ENCODE assay signal across 9 cellular contexts in genomic region chr3:112973325-112974177, GRCh38. TPM values are rescaled to one million over a fixed set of nuclear protein-coding genes. Genes with fewer than 3 reads are reported as not detected.
DNase-seq lines count a peak whose midpoint lies in the region; ATAC-seq and TF ChIP-seq lines count a peak whose summit lies in the region.
"Had no signal": no experiment of that assay in that cellular context is flagged by ENCODE, and none has a peak within 500 bp of the region (broad histone marks: within the 10 kb centered on the region; RNA-seq: fewer than 3 reads in every experiment).

No MANE protein-coding gene starts in this region.

- no peaks in the 10 kb centered on the region for H3F3A ChIP-seq in SK-N-SH (replicated peaks; ENCODE audit: insufficient read depth)

- no peak for TF ChIP-seq RAD21 in SK-N-SH (IDR thresholded peaks at IDR 0.05; ENCODE audit: low read length)

- no peaks in the 10 kb centered on the region for H3K9me3 Mint-ChIP-seq in activated B cell treated with CpG ODN at 0.5 μM for 24 hours
- no peaks in the 10 kb centered on the region for H3K9me3 Mint-ChIP-seq in naive thymus-derived CD8-positive, alpha-beta T cell

- H3K36me3 Mint-ChIP-seq in activated B cell treated with CpG ODN at 0.5 μM for 24 hours (ENCODE audit: low read depth) = no peaks in the 10 kb centered on the region
- H3K36me3 Mint-ChIP-seq in naive thymus-derived CD8-positive, alpha-beta T cell = no peaks in the 10 kb centered on the region

- no peaks in the 10 kb centered on the region for H3K4me1 ChIP-seq in SK-N-SH (ENCODE audit: control insufficient read depth in 1 of 2, insufficient read depth in 2 of 2, low read depth in 1 of 2, low read length in 1 of 2)

- DNase-seq in SK-N-SH (no peak), activated B cell treated with CpG ODN at 0.5 μM for 24 hours (no peak), NCI-H1930 (lab: John Stamatoyannopoulos, UW) (no peak), DMS 273 treated with DMSO at 0.1 percent for 48 hours (lab: John Stamatoyannopoulos, UW) (no peak), NCI-H1694 treated with DMSO at 0.1 percent for 48 hours (lab: John Stamatoyannopoulos, UW) (no peak)
- DNase-seq in naive thymus-derived CD8-positive, alpha-beta T cell = peak in 4 of 10 donors; percentile 37 to 58 (median 46)

- H3K9me2 ChIP-seq in SK-N-SH = no peaks in the 10 kb centered on the region

- ATAC-seq in SK-N-SH treated with all-trans-retinoic acid at 6 μM for 48 hours (no peak), HG03060 (IDR thresholded peaks at IDR 0.05; ENCODE audit: low read depth, unreplicated experiment) (peak; percentile 40), activated B cell treated with CpG ODN at 0.5 μM for 24 hours (ENCODE audit: low read depth) (peak; percentile 75)
- ATAC-seq in naive thymus-derived CD8-positive, alpha-beta T cell = peak; percentile 86

- peak overlapping the region; percentile 84 for H3K4me3 Mint-ChIP-seq in activated B cell treated with CpG ODN at 0.5 μM for 24 hours
- H3K4me3 Mint-ChIP-seq in naive thymus-derived CD8-positive, alpha-beta T cell = peak overlapping the region; percentile 85 to 98 (median 94)

- WGBS in SK-N-SH (ENCODE audit: low lambda C conversion rate) = 67% methylated on average over 5 of the region's 5 CpGs

- intact Hi-C loops in activated B cell treated with CpG ODN at 0.5 μM for 24 hours (cut with micrococcal nuclease) = loop anchor here (2.0 to 5.0 kb wide), 4 partner anchors 66 to 161 kb away; no protein-coding TSS in a partner anchor

- TF ChIP-seq CTCF in SK-N-SH (IDR thresholded peaks at IDR 0.05) (no peak), activated B cell treated with CpG ODN at 0.5 μM for 24 hours (IDR thresholded peaks at IDR 0.05) (no peak)

- H3K79me2 ChIP-seq in SK-N-SH (ENCODE audit: insufficient read depth) = no peaks in the 10 kb centered on the region

- H3K9me3 ChIP-seq in SK-N-SH = no peaks in the 10 kb centered on the region

- no peak overlapping the region for H3K4me3 ChIP-seq in SK-N-SH (ENCODE audit: low read depth in 2 of 2, low read length in 1 of 2)

- POLR2A ChIA-PET in SK-N-SH (lab: Yijun Ruan, JAX) = interaction anchor here (0.7 kb wide), 1 partner anchor 291 kb away, joined by 3 read pairs; no protein-coding TSS in a partner anchor
- POLR2A ChIA-PET in activated B cell treated with CpG ODN at 0.5 μM for 24 hours (lab: Charles Lee) = interaction anchor here (0.6 to 2.7 kb wide), 6 partner anchors 67 to 695 kb away, joined by 3 to 10 read pairs (median 4); no protein-coding TSS in a partner anchor
- POLR2A ChIA-PET in naive thymus-derived CD8-positive, alpha-beta T cell (lab: Charles Lee) = no interaction called here

- no peak overlapping the region for H3K4me2 ChIP-seq in SK-N-SH

- no peak overlapping the region for H2AFZ ChIP-seq in SK-N-SH (ENCODE audit: low read depth)

- CTCF ChIA-PET in SK-N-SH (lab: Yijun Ruan, JAX) (interaction anchor here (1.3 to 3.3 kb wide), 2 partner anchors 238 to 239 kb away, joined by 5 to 20 read pairs; no protein-coding TSS in a partner anchor), activated B cell treated with CpG ODN at 0.5 μM for 24 hours (lab: Charles Lee) (interaction anchor here (0.7 to 2.9 kb wide), 6 partner anchors 10 to 331 kb away, joined by 3 to 30 read pairs (median 4); no protein-coding TSS in a partner anchor)

- no peaks in the 10 kb centered on the region for H3K36me3 ChIP-seq in SK-N-SH (replicated peaks in 1 of 2; ENCODE audit: control insufficient read depth in 1 of 2, insufficient read depth in 2 of 2, low read length in 1 of 2)

- peaks cover 80% of the 10 kb centered on the region for H3K4me1 Mint-ChIP-seq in activated B cell treated with CpG ODN at 0.5 μM for 24 hours
- peaks cover 42 to 94% (median 83%) of the 10 kb centered on the region in 4 donors for H3K4me1 Mint-ChIP-seq in naive thymus-derived CD8-positive, alpha-beta T cell

- H3K27ac Mint-ChIP-seq in activated B cell treated with CpG ODN at 0.5 μM for 24 hours = peak overlapping the region; percentile 76
- peak overlapping the region; percentile 92 to 100 (median 96) for H3K27ac Mint-ChIP-seq in naive thymus-derived CD8-positive, alpha-beta T cell

- no peak overlapping the region for H3K9ac ChIP-seq in SK-N-SH

- H3K27ac ChIP-seq in SK-N-SH (ENCODE audit: low read depth in 2 of 2, low read length in 1 of 2) = no peak overlapping the region

- no peaks in the 10 kb centered on the region; the same call in 1 of the 2 replicates for H3K27me3 ChIP-seq in SK-N-SH (ENCODE audit: insufficient read depth)

- no peak; a peak in 1 of 4 replicates for TF ChIP-seq EP300 in SK-N-SH (IDR thresholded peaks at IDR 0.05; ENCODE audit: borderline replicate concordance in 1 of 2, low read depth in 1 of 2, low read length in 1 of 2)

- H3K27me3 Mint-ChIP-seq in activated B cell treated with CpG ODN at 0.5 μM for 24 hours = no peaks in the 10 kb centered on the region
- no peaks in the 10 kb centered on the region for H3K27me3 Mint-ChIP-seq in naive thymus-derived CD8-positive, alpha-beta T cell

- no peaks in the 10 kb centered on the region for H4K20me1 ChIP-seq in SK-N-SH (ENCODE audit: insufficient read depth)

TF ChIP-seq in SK-N-SH, 30 proteins besides CTCF, POLR2A, EP300 and RAD21:
- no peak for TF ChIP-seq TAF1 (IDR thresholded peaks at IDR 0.05; ENCODE audit: borderline replicate concordance, low read depth, low read length)
- peak; percentile 22; the same call in 1 of the 2 replicates for TF ChIP-seq GATA2 (CRISPR knock-in tag; IDR thresholded peaks at IDR 0.05)

TF ChIP-seq in SK-N-SH treated with all-trans-retinoic acid at 6 μM for 48 hours, 23 proteins besides CTCF, POLR2A, EP300 and RAD21 (continues in another document):
- no peak for TF ChIP-seq ZNF70 (CRISPR knock-in tag; IDR thresholded peaks at IDR 0.05)
- TF ChIP-seq ARNTL (CRISPR knock-in tag; IDR thresholded peaks at IDR 0.05; ENCODE audit: borderline replicate concordance, low read depth) = no peak
- TF ChIP-seq OSR1 (CRISPR knock-in tag; IDR thresholded peaks at IDR 0.05) = no peak
- no peak for TF ChIP-seq CREB5 (CRISPR knock-in tag; IDR thresholded peaks at IDR 0.05; ENCODE audit: low read depth)
- no peak for TF ChIP-seq PPARA (CRISPR knock-in tag; IDR thresholded peaks at IDR 0.05; ENCODE audit: borderline replicate concordance)
- no peak for TF ChIP-seq ZFP30 (CRISPR knock-in tag; IDR thresholded peaks at IDR 0.05)
- no peak for TF ChIP-seq SNAI2 (CRISPR knock-in tag; IDR thresholded peaks at IDR 0.05)
- no peak for TF ChIP-seq ZNF8 (CRISPR knock-in tag; IDR thresholded peaks at IDR 0.05)
- TF ChIP-seq RARB (CRISPR knock-in tag; IDR thresholded peaks at IDR 0.05) = no peak
- no peak for TF ChIP-seq TOX (CRISPR knock-in tag; IDR thresholded peaks at IDR 0.05; ENCODE audit: borderline replicate concordance)
- TF ChIP-seq TCF4 (CRISPR knock-in tag; IDR thresholded peaks at IDR 0.05; ENCODE audit: borderline replicate concordance) = no peak
- TF ChIP-seq POU6F1 (CRISPR knock-in tag; IDR thresholded peaks at IDR 0.05; ENCODE audit: borderline replicate concordance, low read depth) = no peak

RNA-seq across cellular contexts. Expression of gene CD200R1, which starts 1.4 kb away (rescaled TPM):
- 0.02 and 0.03 TPM in 2 replicates for polyA plus RNA-seq in SK-N-SH (2012; rRNA removed)
- polyA plus RNA-seq in SK-N-SH (2012; cell fraction: cytosol; rRNA removed) = 0.03 and 0.04 TPM in 2 replicates
- 0.14 TPM in 1 of 2 replicates, not detected in the other for polyA plus RNA-seq in SK-N-SH (2012; cell fraction: nucleus; rRNA removed)
- total RNA-seq in activated B cell treated with CpG ODN at 0.5 μM for 24 hours = 3.3 and 4.1 TPM in 2 replicates
- total RNA-seq in naive thymus-derived CD8-positive, alpha-beta T cell = 1 to 10 TPM; 8.8 to 9.5 TPM
- polyA plus RNA-seq in naive thymus-derived CD8-positive, alpha-beta T cell = 10 to 100 TPM in 1 of 3 donors, 1 to 10 TPM in 2; 6.4 to 11.0 (median 7.7) TPM
- polyA plus RNA-seq: AG04450 had no signal

RNA-seq across cellular contexts. Expression of gene GTPBP8, which starts 17.2 kb away (rescaled TPM):
- polyA plus RNA-seq in SK-N-SH (2012; rRNA removed) = 19.2 and 20.1 TPM in 2 replicates
- polyA plus RNA-seq in SK-N-SH (2012; cell fraction: cytosol; rRNA removed) = 16.1 and 16.7 TPM in 2 replicates
- 16.0 and 34.3 TPM in 2 replicates for polyA plus RNA-seq in SK-N-SH (2012; cell fraction: nucleus; rRNA removed)
- 14.3 and 18.1 TPM in 2 replicates for total RNA-seq in activated B cell treated with CpG ODN at 0.5 μM for 24 hours
- 10 to 100 TPM; 29.3 to 36.9 TPM for total RNA-seq in naive thymus-derived CD8-positive, alpha-beta T cell
- polyA plus RNA-seq in naive thymus-derived CD8-positive, alpha-beta T cell = 10 to 100 TPM; 22.8 to 26.4 (median 25.9) TPM
